Comparison of ENCODE assay signal across 8 cellular contexts in genomic region chr5:127517480-127518318, GRCh38. TPM values are rescaled to one million over a fixed set of nuclear protein-coding genes. Genes with fewer than 3 reads are reported as not detected.
A peak's percentile ranks its signal among the peaks of the same experiment; 100 is the strongest.
DNase-seq lines count a peak whose midpoint lies in the region; ATAC-seq and TF ChIP-seq lines count a peak whose summit lies in the region.

TSS of gene PRRC1 (plus strand) at chr5:127517640. CDS start at chr5:127523480, 5,840 bp downstream.

- peaks cover 32% of the 10 kb centered on the region for H3K36me3 Mint-ChIP-seq in activated naive CD8-positive, alpha-beta T cell treated with anti-CD3 and anti-CD28 coated beads, Interleukin-2, amount 10 ng/mL, durations not matched to agents 7 days and 5 days

- H2AFZ ChIP-seq in SU-DHL-6 (ENCODE audit: low read depth, low read length, severe bottlenecking), result peak within 1 kb of the TSS; percentile 100

- no peak for TF ChIP-seq CTCF in GM10266 (IDR thresholded peaks at IDR 0.05; ENCODE audit: control insufficient read depth, insufficient read depth, low read depth, missing control alignments)
- no peak for TF ChIP-seq CTCF in HFF-Myc (IDR thresholded peaks at IDR 0.05; ENCODE audit: low read depth, low read length, missing control alignments)
- TF ChIP-seq CTCF in SU-DHL-6 (IDR thresholded peaks at IDR 0.05; ENCODE audit: insufficient read depth, low read length, poor library complexity, severe bottlenecking), result no peak
- no peak for TF ChIP-seq CTCF in cardiac muscle cell (IDR thresholded peaks at IDR 0.05; ENCODE audit: low read depth, low read length)
- TF ChIP-seq CTCF in transverse colon (IDR thresholded peaks at IDR 0.05), result no peak

- intact Hi-C loops in transverse colon (cut with DNase I; ENCODE audit: low total_unique reads), result no loop called here

- no peaks in the 10 kb centered on the region for H3K9me2 ChIP-seq in SU-DHL-6 (replicated peaks; ENCODE audit: insufficient read depth, low read length)

- H3K4me2 ChIP-seq in SU-DHL-6 (ENCODE audit: low read depth, low read length, poor library complexity, severe bottlenecking), result peak within 1 kb of the TSS; percentile 90

- peak within 1 kb of the TSS; percentile 14; the same call in 1 of the 2 replicates for H3K27ac ChIP-seq in SU-DHL-6 (ENCODE audit: low read depth, low read length)
- peak within 1 kb of the TSS; percentile 95 for H3K27ac ChIP-seq in cardiac muscle cell
- H3K27ac ChIP-seq in transverse colon, result peak within 1 kb of the TSS; percentile 88 to 93 (median 92)

- peak; percentile 77 for TF ChIP-seq POLR2A in transverse colon (IDR thresholded peaks at IDR 0.05)

- peak within 1 kb of the TSS; percentile 81 for H3K4me3 Mint-ChIP-seq in activated naive CD8-positive, alpha-beta T cell treated with anti-CD3 and anti-CD28 coated beads, Interleukin-2, amount 10 ng/mL, durations not matched to agents 7 days and 5 days

- peak within 1 kb of the TSS; percentile 79 for H3K27ac Mint-ChIP-seq in activated naive CD8-positive, alpha-beta T cell treated with anti-CD3 and anti-CD28 coated beads, Interleukin-2, amount 10 ng/mL, durations not matched to agents 7 days and 5 days

- peaks cover 3% of the 10 kb centered on the region for H3K27me3 Mint-ChIP-seq in activated naive CD8-positive, alpha-beta T cell treated with anti-CD3 and anti-CD28 coated beads, Interleukin-2, amount 10 ng/mL, durations not matched to agents 7 days and 5 days

- H3K4me1 Mint-ChIP-seq in activated naive CD8-positive, alpha-beta T cell treated with anti-CD3 and anti-CD28 coated beads, Interleukin-2, amount 10 ng/mL, durations not matched to agents 7 days and 5 days, result peaks cover 22% of the 10 kb centered on the region

- H3K79me2 ChIP-seq in SU-DHL-6 (ENCODE audit: insufficient read depth, low read length), result peaks cover 47% of the 10 kb centered on the region

- in situ Hi-C loops in transverse colon (cut with MboI; ENCODE audit: low pct_ligation_motif_present in 1 of 4, low pct_unique_long_range_greater_than_20kb in 1 of 4, low sequenced_read_pairs in 3 of 4), result no loop called here

- H3F3A ChIP-seq in SU-DHL-6 (ENCODE audit: insufficient read depth), result no peaks in the 10 kb centered on the region

- H3K27me3 ChIP-seq in SU-DHL-6 (ENCODE audit: low read length), result no peaks in the 10 kb centered on the region
- H3K27me3 ChIP-seq in cardiac muscle cell, result no peaks in the 10 kb centered on the region
- H3K27me3 ChIP-seq in transverse colon, result no peaks in the 10 kb centered on the region

- WGBS in transverse colon (ENCODE audit: low coverage in 1 of 2), 2 donors, result 0% methylated on average over 50 of the region's 80 CpGs; no CpG with 5 or more reads in 1 of the 2 donors

- peak; percentile 97 for ATAC-seq in activated naive CD8-positive, alpha-beta T cell treated with anti-CD3 and anti-CD28 coated beads, Interleukin-2, amount 10 ng/mL, durations not matched to agents 7 days and 5 days (ENCODE audit: low read depth)

- H3K4me1 ChIP-seq in cardiac muscle cell (ENCODE audit: low read depth), result peaks cover 12% of the 10 kb centered on the region
- H3K4me1 ChIP-seq in transverse colon, result peaks cover 8 to 17% (median 10%) of the 10 kb centered on the region in 4 donors

- TF ChIP-seq EP300 in transverse colon (IDR thresholded peaks at IDR 0.05; ENCODE audit: low read depth), result no peak

- peak within 1 kb of the TSS; percentile 89 for H3K9ac ChIP-seq in SU-DHL-6 (ENCODE audit: low read length)

- H3K36me3 ChIP-seq in SU-DHL-6 (ENCODE audit: low read length) (peaks cover 18% of the 10 kb centered on the region), cardiac muscle cell (no peaks in the 10 kb centered on the region), transverse colon (peaks cover 0 to 16% (median 0%) of the 10 kb centered on the region in 4 donors)

- POLR2A ChIA-PET in activated naive CD8-positive, alpha-beta T cell treated with anti-CD3 and anti-CD28 coated beads, Interleukin-2, amount 10 ng/mL, durations not matched to agents 7 days and 5 days (lab: Charles Lee), result interaction anchor here (0.7 to 1.2 kb wide), 3 partner anchors 11 to 740 kb away, joined by 3 to 4 read pairs (median 3); no protein-coding TSS in a partner anchor

- H3K9me3 ChIP-seq in SU-DHL-6 (ENCODE audit: insufficient read depth, low read length), result peaks cover 5% of the 10 kb centered on the region; the same call in 1 of the 2 replicates
- H3K9me3 ChIP-seq in cardiac muscle cell (ENCODE audit: low read depth), result no peaks in the 10 kb centered on the region
- H3K9me3 ChIP-seq in transverse colon, result peaks cover 0 to 4% of the 10 kb centered on the region in 2 donors

- H3K9me3 Mint-ChIP-seq in activated naive CD8-positive, alpha-beta T cell treated with anti-CD3 and anti-CD28 coated beads, Interleukin-2, amount 10 ng/mL, durations not matched to agents 7 days and 5 days, result peaks cover 10% of the 10 kb centered on the region

- DNase-seq in GM10266 (ENCODE audit: extremely low spot score), result peak; percentile 91
- DNase-seq in HFF-Myc (ENCODE audit: extremely low read depth, low read depth), result peak; percentile 24
- peak; percentile 64 for DNase-seq in MV-4-11 (lab: John Stamatoyannopoulos, UW)
- peak; percentile 81 for DNase-seq in activated naive CD8-positive, alpha-beta T cell treated with anti-CD3 and anti-CD28 coated beads, Interleukin-2, amount 10 ng/mL, durations not matched to agents 7 days and 5 days
- DNase-seq in cardiac muscle cell (ENCODE audit: low read depth in 1 of 2, low spot score in 1 of 2), result peak; percentile 89 to 90
- DNase-seq in pons (ENCODE audit: low spot score), result peak; percentile 58
- DNase-seq in transverse colon, result peak; percentile 89

- no peaks in the 10 kb centered on the region for H4K20me1 ChIP-seq in SU-DHL-6 (ENCODE audit: low read depth, low read length)

- H3K4me3 ChIP-seq in HFF-Myc (replicated peaks; ENCODE audit: low read depth, low read length) (peak within 1 kb of the TSS; percentile 95), SU-DHL-6 (ENCODE audit: insufficient read depth, low read length, poor library complexity, severe bottlenecking) (peak within 1 kb of the TSS; percentile 92), cardiac muscle cell (peak within 1 kb of the TSS; percentile 84), transverse colon (peak within 1 kb of the TSS; percentile 68 to 99 (median 81))

RNA-seq across cellular contexts. Expression of gene PRRC1, which starts in this region (rescaled TPM):
- total RNA-seq in activated naive CD8-positive, alpha-beta T cell treated with anti-CD3 and anti-CD28 coated beads, Interleukin-2, amount 10 ng/mL, durations not matched to agents 7 days and 5 days, result 10 to 100 TPM; 37.9 to 41.0 TPM
- total RNA-seq in cardiac muscle cell, result 31.9 and 36.2 TPM in 2 replicates
- polyA plus RNA-seq in cardiac muscle cell, result 32.6 and 33.9 TPM in 2 replicates
- total RNA-seq in transverse colon, result 10 to 100 TPM; 11.2 to 56.0 (median 29.4) TPM

Comparison
In these comparisons a context has a peak if more than half of its experiments do, and no peak if none do; other contexts are left out.
1. Peak in every context shown above with its lines: DNase-seq, ATAC-seq, H3K4me3 ChIP-seq and H3K27ac ChIP-seq.
2. DNase-seq: peak in every context shown above with its lines; median percentile 91 in GM10266; 90 in cardiac muscle cell; 89 in transverse colon; 81 in activated naive CD8-positive, alpha-beta T cell treated with anti-CD3 and anti-CD28 coated beads, Interleukin-2, amount 10 ng/mL, durations not matched to agents 7 days and 5 days; 64 in MV-4-11; 58 in pons; 24 in HFF-Myc.
3. H3K27ac ChIP-seq: peak in every context shown above with its lines; median percentile 95 in cardiac muscle cell; 92 in transverse colon; 14 in SU-DHL-6.